In the genomic region with DNA sequence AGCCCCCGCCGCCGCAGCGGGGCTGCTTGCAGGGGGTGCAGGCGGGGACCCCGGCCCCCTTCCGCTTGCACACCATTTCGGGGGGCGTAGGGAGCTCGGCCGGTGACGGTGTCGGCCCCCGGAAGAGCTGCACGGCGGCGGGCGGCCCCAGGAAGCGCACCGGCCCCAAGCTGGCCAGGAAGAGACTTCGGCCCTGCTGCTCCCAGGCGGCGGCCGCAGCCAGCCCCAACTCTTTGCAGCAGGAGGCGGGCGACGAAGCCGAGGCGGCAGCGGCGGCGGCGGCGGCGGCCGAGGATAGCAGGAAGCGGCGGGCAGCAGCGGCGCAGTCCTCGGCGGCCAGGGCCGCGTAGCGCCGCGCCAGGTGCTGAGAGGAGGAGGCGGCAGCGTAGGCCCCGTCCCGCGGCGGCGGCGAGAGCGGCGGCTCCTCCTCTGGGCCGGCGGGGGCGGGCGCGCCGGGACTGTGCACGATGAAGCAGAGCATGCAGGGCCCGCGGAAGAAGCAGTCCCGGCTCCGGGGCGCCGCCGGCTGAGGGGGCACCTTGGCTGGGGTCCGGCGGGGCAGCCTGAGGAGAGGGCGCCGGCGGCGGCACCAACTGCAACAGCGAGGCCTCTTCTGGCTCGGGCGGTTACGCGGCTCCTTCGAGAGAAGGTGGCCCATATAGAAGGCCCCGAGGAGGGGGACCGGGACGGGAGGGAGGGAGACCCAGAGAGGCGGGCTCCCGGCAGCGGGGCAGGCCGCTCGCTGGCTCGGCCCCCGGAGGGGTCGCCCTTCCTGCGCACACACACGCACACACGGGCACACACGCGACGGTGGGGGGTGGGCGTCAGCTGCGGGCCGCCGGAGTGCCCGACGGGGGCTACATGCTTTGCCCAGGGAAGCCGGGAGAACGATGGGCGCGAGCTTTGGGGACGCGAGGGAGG, we compare ENCODE assay signal across 8 cellular contexts. TPM values are rescaled to one million over a fixed set of nuclear protein-coding genes. Genes with fewer than 3 reads are reported as not detected.
DNase-seq lines count a peak whose midpoint lies in the region; ATAC-seq and TF ChIP-seq lines count a peak whose summit lies in the region.

No MANE protein-coding gene starts in this region.

- ATAC-seq in HG02884 (IDR thresholded peaks at IDR 0.05; ENCODE audit: unreplicated experiment), result peak; percentile 35
- ATAC-seq in effector memory CD8-positive, alpha-beta T cell (replicated peaks), result peak; percentile 60

- H3K27ac Mint-ChIP-seq in effector memory CD8-positive, alpha-beta T cell, result peak overlapping the region; percentile 90 to 97

- H3K36me3 Mint-ChIP-seq in effector memory CD8-positive, alpha-beta T cell (ENCODE audit: insufficient read depth), result peaks cover 26% of the 10 kb centered on the region

- peaks cover 2 to 7% of the 10 kb centered on the region in 2 donors for H3K9me3 Mint-ChIP-seq in effector memory CD8-positive, alpha-beta T cell

- H3K27me3 Mint-ChIP-seq in effector memory CD8-positive, alpha-beta T cell, result no peaks in the 10 kb centered on the region

- DNase-seq in 8988T (peak; percentile 27), GM13977 (ENCODE audit: low spot score) (peak; percentile 77), NCI-H226 (peak; percentile 46), mesenteric fat pad (ENCODE audit: low spot score) (peak; percentile 92)
- DNase-seq in activated CD8-positive, alpha-beta memory T cell treated with anti-CD3 and anti-CD28 coated beads for 24 hours, result peak; percentile 91
- DNase-seq in effector memory CD8-positive, alpha-beta T cell, result peak; percentile 73 to 79 (median 78)
- DNase-seq in stimulated activated CD8-positive, alpha-beta memory T cell treated with anti-CD3 and anti-CD28 coated beads, Interleukin-15, amount 100 ng/mL, for 24 hours (ENCODE audit: low read depth), result peak; percentile 54

- H3K4me1 Mint-ChIP-seq in effector memory CD8-positive, alpha-beta T cell (ENCODE audit: low read depth in 2 of 2), result peaks cover 23 to 34% of the 10 kb centered on the region in 2 donors

- peak; percentile 16 for TF ChIP-seq CTCF in GM13977 (IDR thresholded peaks at IDR 0.05; ENCODE audit: extremely low read depth, insufficient read depth, missing control alignments)

- in situ Hi-C loops in GM13977 (cut with MboI; ENCODE audit: low pct_unique_long_range_greater_than_20kb, low sequenced_read_pairs, unreplicated experiment), result no loop called here

- H3K4me3 Mint-ChIP-seq in effector memory CD8-positive, alpha-beta T cell, result peak overlapping the region; percentile 74 to 86

RNA-seq across cellular contexts. Expression of gene FBXL17, which starts 0.6 kb away (rescaled TPM):
- total RNA-seq in mesenteric fat pad, result 24.3 TPM

Comparison
In these comparisons a context has a peak if more than half of its experiments do, and no peak if none do; other contexts are left out.
1. Peak in every context shown above with its lines: DNase-seq and ATAC-seq.
2. DNase-seq: peak in every context shown above with its lines; median percentile 92 in mesenteric fat pad; 91 in activated CD8-positive, alpha-beta memory T cell treated with anti-CD3 and anti-CD28 coated beads for 24 hours; 78 in effector memory CD8-positive, alpha-beta T cell; 77 in GM13977; 54 in stimulated activated CD8-positive, alpha-beta memory T cell treated with anti-CD3 and anti-CD28 coated beads, Interleukin-15, amount 100 ng/mL, for 24 hours; 46 in NCI-H226; 27 in 8988T.